ENCODE assay signal across 36 cellular contexts in genomic region chr7:75608451-75609122, GRCh38.
DNase-seq lines count a peak whose midpoint lies in the region; FAIRE-seq and TF ChIP-seq lines count a peak whose summit lies in the region.
"Had no signal": no experiment of that assay in that cellular context is flagged by ENCODE, and none has a peak within 500 bp of the region (broad histone marks: within the 10 kb centered on the region; RNA-seq: fewer than 3 reads in every experiment).

No MANE protein-coding gene starts in this region.

- H3K9me3 ChIP-seq in HEK293 (ENCODE audit: control insufficient read depth, insufficient read depth, low read depth, low read length) (no peaks in the 10 kb centered on the region), mammary epithelial cell (replicated peaks; ENCODE audit: insufficient read depth, low read length) (no peaks in the 10 kb centered on the region)
- H3K9me3 ChIP-seq: BE2C, lower lobe of right lung, MG63, Peyer's patch, right atrium auricular region, testis had no signal

- H2AFZ ChIP-seq in mammary epithelial cell (ENCODE audit: low read depth, low read length): no peak overlapping the region

- peaks cover 2% of the 10 kb centered on the region; the same call in 1 of the 2 replicates for H3K4me1 ChIP-seq in HEK293 (ENCODE audit: control insufficient read depth, insufficient read depth, low read length)
- no peaks in the 10 kb centered on the region for H3K4me1 ChIP-seq in mammary epithelial cell (ENCODE audit: insufficient read depth, low read length)
- H3K4me1 ChIP-seq: BE2C, Peyer's patch had no signal

- H3K36me3 Mint-ChIP-seq in chondrocyte (ENCODE audit: low read depth): peaks cover 1% of the 10 kb centered on the region
- H3K36me3 Mint-ChIP-seq: activated naive CD4-positive, alpha-beta T cell treated with anti-CD3 and anti-CD28 coated beads, Interleukin-2, amount 50 U/mL, for 24 hours; CD8-positive, alpha-beta memory T cell; natural killer cell treated with Interleukin-12 subunit alpha and Interleukin-12 subunit beta and Interleukin-15 and Interleukin-18, amount 100 ng/mL, for 72 hours had no signal

- TF ChIP-seq CTCF in HEK293 (tag by site-specific recombination; IDR thresholded peaks at IDR 0.05) (no peak), chondrocyte (IDR thresholded peaks at IDR 0.05) (no peak), mammary epithelial cell (conservative IDR thresholded peaks at IDR 0.05 in 1 of 2, IDR thresholded peaks at IDR 0.05 in 1 of 2; ENCODE audit: extremely low read depth in 1 of 2, insufficient read depth in 1 of 2, low read depth in 1 of 2, low read length in 2 of 2) (no peak)

- H3K9me3 Mint-ChIP-seq in chondrocyte (ENCODE audit: low read depth): no peaks in the 10 kb centered on the region
- H3K9me3 Mint-ChIP-seq: activated naive CD4-positive, alpha-beta T cell treated with anti-CD3 and anti-CD28 coated beads, Interleukin-2, amount 50 U/mL, for 24 hours; activated T-helper 2 cell treated with anti-CD3 and anti-CD28 coated beads, Interferon-gamma antibody, Interleukin-2, Interleukin-4, amounts not matched to agents 10 μg/mL and 5 μg/mL and 100 μg/mL, durations not matched to agents 14 hours and 24 hours and 36 hours; CD8-positive, alpha-beta memory T cell; effector memory CD8-positive, alpha-beta T cell; natural killer cell treated with Interleukin-12 subunit alpha and Interleukin-12 subunit beta and Interleukin-15 and Interleukin-18, amount 100 ng/mL, for 72 hours had no signal

- H3K4me2 ChIP-seq in mammary epithelial cell (ENCODE audit: insufficient read depth, low read depth, low read length): no peak overlapping the region

- CTCF ChIA-PET in HEK293 (lab: Yijun Ruan, JAX) (no interaction called here), mammary epithelial cell (lab: Charles Lee; ENCODE audit: low non-redundant PET) (interaction anchor here (0.6 kb wide), 1 partner anchor 154 kb away, joined by 5 read pairs; no protein-coding TSS in a partner anchor)

- intact Hi-C loops in mammary epithelial cell (cut with micrococcal nuclease): no loop called here

- no peak for FAIRE-seq in HTR-8/SVneo (lab: Jason Lieb, UNC)
- FAIRE-seq: frontal cortex, H54, small intestine, urothelium cell line had no signal

- H3K4me1 Mint-ChIP-seq in chondrocyte (ENCODE audit: low read depth): peaks cover 7% of the 10 kb centered on the region
- H3K4me1 Mint-ChIP-seq: activated naive CD4-positive, alpha-beta T cell treated with anti-CD3 and anti-CD28 coated beads, Interleukin-2, amount 50 U/mL, for 24 hours; CD8-positive, alpha-beta memory T cell had no signal

- H3K4me3 Mint-ChIP-seq in chondrocyte (ENCODE audit: unreplicated experiment): no peak overlapping the region
- H3K4me3 Mint-ChIP-seq: activated naive CD4-positive, alpha-beta T cell treated with anti-CD3 and anti-CD28 coated beads, Interleukin-2, amount 50 U/mL, for 24 hours; CD8-positive, alpha-beta memory T cell; effector memory CD8-positive, alpha-beta T cell; natural killer cell treated with Interleukin-12 subunit alpha and Interleukin-12 subunit beta and Interleukin-15 and Interleukin-18, amount 100 ng/mL, for 72 hours had no signal

- 87% methylated on average over 8 of the region's 8 CpGs for WGBS in mammary epithelial cell (ENCODE audit: low coverage, missing lambda C conversion rate)

- dilution Hi-C loops in mammary epithelial cell (cut with HindIII; ENCODE audit: low sequenced_read_pairs): no loop called here

- no TSS peak for BruUV-seq in mammary epithelial cell (replicated peaks; lab: Mats Ljungman, UMichigan)

- H3K36me3 ChIP-seq in HEK293 (ENCODE audit: control insufficient read depth in 2 of 2, insufficient read depth in 1 of 2, low read length in 2 of 2) (no peaks in the 10 kb centered on the region), mammary epithelial cell (ENCODE audit: insufficient read depth, low read length) (no peaks in the 10 kb centered on the region)
- H3K36me3 ChIP-seq: BE2C, lower lobe of right lung, MG63, Peyer's patch, right atrium auricular region had no signal

- no peaks in the 10 kb centered on the region for H3K27me3 Mint-ChIP-seq in chondrocyte (ENCODE audit: low read depth)
- H3K27me3 Mint-ChIP-seq: activated naive CD4-positive, alpha-beta T cell treated with anti-CD3 and anti-CD28 coated beads, Interleukin-2, amount 50 U/mL, for 24 hours; CD8-positive, alpha-beta memory T cell; effector memory CD8-positive, alpha-beta T cell; natural killer cell treated with Interleukin-12 subunit alpha and Interleukin-12 subunit beta and Interleukin-15 and Interleukin-18, amount 100 ng/mL, for 72 hours had no signal

- no peak for DNase-seq in chondrocyte (ENCODE audit: low spot score)
- DNase-seq in mammary epithelial cell: no peak
- no peak for DNase-seq in HTR-8/SVneo (ENCODE audit: insufficient read length, low spot score)
- DNase-seq in hypothalamus (lab: John Stamatoyannopoulos, UW): no peak
- DNase-seq: activated CD4-positive, alpha-beta T cell treated with anti-CD3 and anti-CD28 coated beads for 4 hours; activated CD8-positive, alpha-beta memory T cell treated with anti-CD3 and anti-CD28 coated beads for 24 hours; activated T-cell treated with anti-CD3 and anti-CD28 coated beads for 4 hours; amygdala; BE2C; CD8-positive, alpha-beta memory T cell; cortex of kidney; effector memory CD8-positive, alpha-beta T cell; erythroblast; KG1; kidney glomerular epithelial cell; lower lobe of right lung; MG63; NCI-H1105 treated with DMSO at 0.1 percent for 48 hours; NCI-H2081 treated with DMSO at 0.1 percent for 48 hours; NCI-H2227 treated with DMSO at 0.1 percent for 48 hours; NCI-H526 treated with DMSO at 0.1 percent for 48 hours; Peyer's patch; SHP77 treated with DMSO at 0.1 percent for 48 hours; small intestine; stimulated activated naive CD4-positive, alpha-beta T cell; testis had no signal

- H3K79me2 ChIP-seq in mammary epithelial cell (ENCODE audit: insufficient read depth, low read length): no peaks in the 10 kb centered on the region

- no peak overlapping the region for H3K27ac ChIP-seq in HEK293 (ENCODE audit: extremely low read depth, low read depth, low read length)
- H3K27ac ChIP-seq in layer of hippocampus (ENCODE audit: low read depth, low read length): peak overlapping the region; percentile 24
- peak overlapping the region; percentile 51 for H3K27ac ChIP-seq in temporal lobe (ENCODE audit: low read depth, low read length)
- no peak overlapping the region for H3K27ac ChIP-seq in mammary epithelial cell (ENCODE audit: insufficient read depth, low read depth, low read length)
- H3K27ac ChIP-seq: lower lobe of right lung, Peyer's patch, right atrium auricular region, testis had no signal

- POLR2A ChIA-PET in HEK293 (lab: Yijun Ruan, JAX): no interaction called here

- no peak overlapping the region for H3K9ac ChIP-seq in mammary epithelial cell (ENCODE audit: insufficient read depth, low read length)

- no peaks in the 10 kb centered on the region for H4K20me1 ChIP-seq in mammary epithelial cell (ENCODE audit: insufficient read depth, low read length)

- H3K27ac Mint-ChIP-seq in chondrocyte (ENCODE audit: unreplicated experiment): peak overlapping the region; percentile 9
- H3K27ac Mint-ChIP-seq: activated naive CD4-positive, alpha-beta T cell treated with anti-CD3 and anti-CD28 coated beads, Interleukin-2, amount 50 U/mL, for 24 hours; activated T-helper 2 cell treated with anti-CD3 and anti-CD28 coated beads, Interferon-gamma antibody, Interleukin-2, Interleukin-4, amounts not matched to agents 10 μg/mL and 5 μg/mL and 100 μg/mL, durations not matched to agents 14 hours and 24 hours and 36 hours; natural killer cell treated with Interleukin-12 subunit alpha and Interleukin-12 subunit beta and Interleukin-15 and Interleukin-18, amount 100 ng/mL, for 72 hours had no signal

- H3K4me3 ChIP-seq in HEK293 (ENCODE audit: low read depth, low read length) (no peak overlapping the region), mammary epithelial cell (replicated peaks in 1 of 3; ENCODE audit: insufficient read depth in 1 of 3, low read depth in 2 of 3, low read length in 3 of 3) (no peak overlapping the region)
- H3K4me3 ChIP-seq: lower lobe of right lung, MG63, Peyer's patch, right atrium auricular region, testis had no signal

- H3K27me3 ChIP-seq in layer of hippocampus (ENCODE audit: control insufficient read depth, insufficient read depth, low read length): no peaks in the 10 kb centered on the region
- H3K27me3 ChIP-seq in mammary epithelial cell (ENCODE audit: insufficient read depth, low read length): no peaks in the 10 kb centered on the region
- H3K27me3 ChIP-seq: BE2C, MG63, Peyer's patch, right atrium auricular region, testis had no signal

- in situ Hi-C loops in mammary epithelial cell (cut with MboI; ENCODE audit: low sequenced_read_pairs in 2 of 2): no loop called here

TF ChIP-seq in HEK293, 187 proteins besides CTCF, POLR2A, EP300 and RAD21:
- TF ChIP-seq ZNF18 (tag by site-specific recombination; IDR thresholded peaks at IDR 0.05) (no peak), ZNF16 (tag by site-specific recombination; IDR thresholded peaks at IDR 0.05; ENCODE audit: low read depth) (peak; percentile 84)
TF ChIP-seq in HEK293: peak in this region for 1.

Comparison
In these comparisons a context has a peak if more than half of its experiments do, and no peak if none do; other contexts are left out.
1. H3K27ac ChIP-seq: peak in layer of hippocampus (single experiment) and temporal lobe (single experiment); none in HEK293 (single experiment) and mammary epithelial cell (single experiment).